In genomic region chr19:40465781-40466218, GRCh38 we compare ENCODE assay signal across 8 cellular contexts. TPM values are rescaled to one million over a fixed set of nuclear protein-coding genes. Genes with fewer than 3 reads are reported as not detected.
DNase-seq lines count a peak whose midpoint lies in the region; ATAC-seq and TF ChIP-seq lines count a peak whose summit lies in the region.

No MANE protein-coding gene starts in this region.

- H3K36me3 ChIP-seq in BJ (ENCODE audit: control insufficient read depth, insufficient read depth, low read length) = no peaks in the 10 kb centered on the region

- TF ChIP-seq CTCF in BJ (IDR thresholded peaks at IDR 0.05; ENCODE audit: insufficient read depth, low read depth, low read length) (no peak), coronary artery (IDR thresholded peaks at IDR 0.05) (no peak)

- ATAC-seq in GM19395 (IDR thresholded peaks at IDR 0.05; ENCODE audit: unreplicated experiment) (peak; percentile 79), HG03521 (IDR thresholded peaks at IDR 0.05; ENCODE audit: unreplicated experiment) (peak; percentile 88)

- H3K27ac Mint-ChIP-seq in activated CD4-positive, alpha-beta T cell treated with anti-CD3 and anti-CD28 coated beads, Interleukin-2, amount 10 ng/mL, durations not matched to agents 7 days and 5 days = peak overlapping the region; percentile 87

- H3K4me3 Mint-ChIP-seq in activated CD4-positive, alpha-beta T cell treated with anti-CD3 and anti-CD28 coated beads, Interleukin-2, amount 10 ng/mL, durations not matched to agents 7 days and 5 days = peak overlapping the region; percentile 85

- H3K4me3 ChIP-seq in BJ (ENCODE audit: low read depth, low read length) (peak overlapping the region; percentile 64), coronary artery (peak overlapping the region; percentile 81)

- CTCF ChIA-PET in BJ (lab: Yijun Ruan, JAX) = interaction anchor here (0.7 to 6.2 kb wide), 10 partner anchors 11 to 234 kb away, joined by 3 to 50 read pairs (median 9); partner anchors contain the start of gene LTBP4
- CTCF ChIA-PET in activated CD4-positive, alpha-beta T cell treated with anti-CD3 and anti-CD28 coated beads, Interleukin-2, amount 10 ng/mL, durations not matched to agents 7 days and 5 days (lab: Charles Lee) = interaction anchor here (0.6 to 5.5 kb wide), 11 partner anchors 11 to 1731 kb away, joined by 3 to 35 read pairs (median 6); partner anchors contain the start of gene TTC9B

- H3K36me3 Mint-ChIP-seq in activated CD4-positive, alpha-beta T cell treated with anti-CD3 and anti-CD28 coated beads, Interleukin-2, amount 10 ng/mL, durations not matched to agents 7 days and 5 days (ENCODE audit: low read depth) = peaks cover 6% of the 10 kb centered on the region

- peaks cover 19% of the 10 kb centered on the region for H3K27me3 Mint-ChIP-seq in activated CD4-positive, alpha-beta T cell treated with anti-CD3 and anti-CD28 coated beads, Interleukin-2, amount 10 ng/mL, durations not matched to agents 7 days and 5 days

- peaks cover 36% of the 10 kb centered on the region for H3K4me1 Mint-ChIP-seq in activated CD4-positive, alpha-beta T cell treated with anti-CD3 and anti-CD28 coated beads, Interleukin-2, amount 10 ng/mL, durations not matched to agents 7 days and 5 days

- peak overlapping the region; percentile 92 to 93 for H3K27ac ChIP-seq in coronary artery

- POLR2A ChIA-PET in BJ (lab: Charles Lee) = interaction anchor here (0.6 to 2.8 kb wide), 3 partner anchors 23 to 898 kb away, joined by 4 to 16 read pairs (median 4); partner anchors contain the start of gene B9D2
- POLR2A ChIA-PET in activated CD4-positive, alpha-beta T cell treated with anti-CD3 and anti-CD28 coated beads, Interleukin-2, amount 10 ng/mL, durations not matched to agents 7 days and 5 days (lab: Charles Lee) = no interaction called here

- H3K27me3 ChIP-seq in BJ (ENCODE audit: control insufficient read depth, insufficient read depth, low read length) = no peaks in the 10 kb centered on the region

- DNase-seq in BJ (ENCODE audit: low read depth) (peak; percentile 97), NCI-H526 treated with DMSO at 0.1 percent for 48 hours (lab: John Stamatoyannopoulos, UW) (peak; percentile 98), coronary artery (ENCODE audit: low spot score) (peak; percentile 100), left kidney (ENCODE audit: low read depth, low spot score) (peak; percentile 99)
- peak; percentile 99 for DNase-seq in activated CD4-positive, alpha-beta T cell treated with anti-CD3 and anti-CD28 coated beads, Interleukin-2, amount 10 ng/mL, durations not matched to agents 7 days and 5 days
- peak; percentile 100 for DNase-seq in stimulated activated CD4-positive, alpha-beta T cell treated with anti-CD3 and anti-CD28 coated beads, Interleukin-1b, Interleukin-23, amount 100 ng/mL, for 4 hours (ENCODE audit: low read depth in 2 of 2)

- H3K9me3 Mint-ChIP-seq in activated CD4-positive, alpha-beta T cell treated with anti-CD3 and anti-CD28 coated beads, Interleukin-2, amount 10 ng/mL, durations not matched to agents 7 days and 5 days = no peaks in the 10 kb centered on the region

RNA-seq across cellular contexts. Expression of gene BLVRB, which starts 0.3 kb away (rescaled TPM):
- 41.5 and 71.4 TPM in 2 replicates for polyA plus RNA-seq in BJ (2011; rRNA removed)
- polyA minus RNA-seq in BJ (2011; rRNA and poly(A)+ RNA removed) = 16.2 and 26.7 TPM in 2 replicates
- 10 to 100 TPM; 18.5 to 20.0 TPM for total RNA-seq in activated CD4-positive, alpha-beta T cell treated with anti-CD3 and anti-CD28 coated beads, Interleukin-2, amount 10 ng/mL, durations not matched to agents 7 days and 5 days

RNA-seq across cellular contexts. Expression of gene SPTBN4, which starts 1.0 kb away (rescaled TPM):
- polyA plus RNA-seq in BJ (2011; rRNA removed) = 0.29 and 0.93 TPM in 2 replicates
- 0.10 and 0.43 TPM in 2 replicates for polyA minus RNA-seq in BJ (2011; rRNA and poly(A)+ RNA removed)
- total RNA-seq in activated CD4-positive, alpha-beta T cell treated with anti-CD3 and anti-CD28 coated beads, Interleukin-2, amount 10 ng/mL, durations not matched to agents 7 days and 5 days = under 1 TPM; 0.23 to 0.50 TPM

RNA-seq across cellular contexts. Expression of gene SERTAD3, which starts 21.7 kb away (rescaled TPM):
- 20.1 and 22.3 TPM in 2 replicates for polyA plus RNA-seq in BJ (2011; rRNA removed)
- polyA minus RNA-seq in BJ (2011; rRNA and poly(A)+ RNA removed) = 29.3 and 42.9 TPM in 2 replicates
- 10 to 100 TPM; 10.6 to 10.9 TPM for total RNA-seq in activated CD4-positive, alpha-beta T cell treated with anti-CD3 and anti-CD28 coated beads, Interleukin-2, amount 10 ng/mL, durations not matched to agents 7 days and 5 days

RNA-seq across cellular contexts. Expression of gene SERTAD1, which starts 40.0 kb away (rescaled TPM):
- 14.5 and 21.9 TPM in 2 replicates for polyA plus RNA-seq in BJ (2011; rRNA removed)
- polyA minus RNA-seq in BJ (2011; rRNA and poly(A)+ RNA removed) = 3.5 and 4.2 TPM in 2 replicates
- 1 to 10 TPM; 6.2 to 9.7 TPM for total RNA-seq in activated CD4-positive, alpha-beta T cell treated with anti-CD3 and anti-CD28 coated beads, Interleukin-2, amount 10 ng/mL, durations not matched to agents 7 days and 5 days

RNA-seq across cellular contexts. Expression of gene PRX, which starts 52.6 kb away (rescaled TPM):
- polyA plus RNA-seq in BJ (2011; rRNA removed) = 1.9 and 2.4 TPM in 2 replicates
- polyA minus RNA-seq in BJ (2011; rRNA and poly(A)+ RNA removed) = 1.0 and 1.3 TPM in 2 replicates
- under 1 TPM; 0.75 to 0.94 TPM for total RNA-seq in activated CD4-positive, alpha-beta T cell treated with anti-CD3 and anti-CD28 coated beads, Interleukin-2, amount 10 ng/mL, durations not matched to agents 7 days and 5 days

Comparison
In these comparisons a context has a peak if more than half of its experiments do, and no peak if none do; other contexts are left out.
1. Peak in every context shown above with its lines: DNase-seq, ATAC-seq, H3K4me3 ChIP-seq and H3K27ac ChIP-seq.